In the genomic region with DNA sequence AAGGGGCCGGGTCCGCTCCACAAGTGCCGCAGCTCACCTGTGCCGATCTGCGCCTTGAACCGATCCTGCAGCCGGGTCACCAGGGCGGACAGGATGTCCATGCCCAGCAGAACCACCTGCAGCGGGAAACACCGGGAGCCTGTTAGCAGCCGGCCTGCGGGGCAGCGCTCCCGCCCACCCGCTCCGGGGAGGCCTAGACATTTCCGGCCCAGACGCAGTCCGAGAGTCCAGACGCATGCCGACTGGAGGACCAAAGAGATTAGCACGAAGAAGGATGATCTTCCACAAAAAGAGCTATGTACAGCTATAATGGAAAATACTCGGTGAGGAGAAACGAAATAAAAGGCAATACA, we compare ENCODE assay signal across 9 cellular contexts. TPM values are rescaled to one million over a fixed set of nuclear protein-coding genes. Genes with fewer than 3 reads are reported as not detected.
DNase-seq lines count a peak whose midpoint lies in the region; ATAC-seq, FAIRE-seq and TF ChIP-seq lines count a peak whose summit lies in the region.
"Had no signal": no experiment of that assay in that cellular context is flagged by ENCODE, and none has a peak within 500 bp of the region (broad histone marks: within the 10 kb centered on the region; RNA-seq: fewer than 3 reads in every experiment).

No MANE protein-coding gene starts in this region.

- no peaks in the 10 kb centered on the region for H3K27me3 ChIP-seq in HAP-1 (ENCODE audit: low read depth)
- no peaks in the 10 kb centered on the region for H3K27me3 ChIP-seq in pancreas

- 0 to 1% methylated on average over 23 to 24 of the region's 24 CpGs for WGBS in pancreas, 2 donors

- H3K4me3 ChIP-seq in HAP-1 (peak overlapping the region; percentile 47), LNCaP clone FGC (ENCODE audit: low read depth, low read length) (peak overlapping the region; percentile 77), pancreas (peak overlapping the region; percentile 53 to 86 (median 76))

- peaks cover 14% of the 10 kb centered on the region for H3K36me3 ChIP-seq in HAP-1 (replicated peaks)
- H3K36me3 ChIP-seq in pancreas, result peaks cover 0 to 6% (median 0%) of the 10 kb centered on the region in 3 donors

- peaks cover 46% of the 10 kb centered on the region for H3K4me1 Mint-ChIP-seq in activated T-cell treated with anti-CD3 and anti-CD28 coated beads, Interleukin-2, amount 50 U/mL, for 4 hours (ENCODE audit: low read depth)
- peaks cover 61% of the 10 kb centered on the region for H3K4me1 Mint-ChIP-seq in activated T-cell treated with anti-CD3 and anti-CD28 coated beads, Interleukin-2, amount 50 U/mL, for 72 hours (ENCODE audit: low read depth)
- peaks cover 46% of the 10 kb centered on the region for H3K4me1 Mint-ChIP-seq in glutamatergic neuron (ENCODE audit: low read depth, unreplicated experiment)

- in situ Hi-C loops in HAP-1 (cut with MboI; ENCODE audit: low sequenced_read_pairs), result loop anchor here (25.0 kb wide), 1 partner anchor 182 kb away; no protein-coding TSS in a partner anchor

- peak overlapping the region; percentile 98 to 99 (median 98) for H3K27ac ChIP-seq in pancreas

- no peaks in the 10 kb centered on the region for H3K9me3 Mint-ChIP-seq in activated T-cell treated with anti-CD3 and anti-CD28 coated beads, Interleukin-2, amount 50 U/mL, for 4 hours
- H3K9me3 Mint-ChIP-seq in activated T-cell treated with anti-CD3 and anti-CD28 coated beads, Interleukin-2, amount 50 U/mL, for 72 hours, result no peaks in the 10 kb centered on the region
- peaks cover 21% of the 10 kb centered on the region for H3K9me3 Mint-ChIP-seq in glutamatergic neuron (ENCODE audit: unreplicated experiment)

- no peak for DNase-seq in activated T-cell treated with anti-CD3 and anti-CD28 coated beads, Interleukin-2, amount 50 U/mL, for 4 hours
- DNase-seq in activated T-cell treated with anti-CD3 and anti-CD28 coated beads, Interleukin-2, amount 50 U/mL, for 48 hours, result no peak
- DNase-seq in HAP-1 (ENCODE audit: low spot score in 2 of 2) (peak in 1 of 2 experiments; percentile 83), LNCaP clone FGC (ENCODE audit: low read depth) (peak; percentile 19), glutamatergic neuron (peak; percentile 76), pancreas (peak in 5 of 6 donors; percentile 70 to 81 (median 74)), medulla oblongata (ENCODE audit: extremely low spot score) (no peak)
- DNase-seq in activated T-cell treated with anti-CD3 and anti-CD28 coated beads, Interleukin-2, amount 50 U/mL, for 72 hours, result peak; percentile 72 to 78

- intact Hi-C loops in pancreas (cut with DNase I), result loop anchor here in 1 of 3 donors (10.0 kb wide), 1 partner anchor 185 kb away; no protein-coding TSS in a partner anchor

- peak; percentile 19 to 25 for ATAC-seq in activated T-cell treated with anti-CD3 and anti-CD28 coated beads, Interleukin-2, amount 50 U/mL, for 4 hours
- peak; percentile 43 to 47 for ATAC-seq in activated T-cell treated with anti-CD3 and anti-CD28 coated beads, Interleukin-2, amount 50 U/mL, for 72 hours (replicated peaks in 1 of 2)
- peak; percentile 59 to 74 (median 66) for ATAC-seq in pancreas

- peak overlapping the region; percentile 98 for H3K4me3 Mint-ChIP-seq in activated T-cell treated with anti-CD3 and anti-CD28 coated beads, Interleukin-2, amount 50 U/mL, for 4 hours
- H3K4me3 Mint-ChIP-seq in activated T-cell treated with anti-CD3 and anti-CD28 coated beads, Interleukin-2, amount 50 U/mL, for 72 hours, result peak overlapping the region; percentile 87 to 89
- peak overlapping the region; percentile 93 for H3K4me3 Mint-ChIP-seq in glutamatergic neuron (ENCODE audit: unreplicated experiment)

- TF ChIP-seq CTCF in LNCaP clone FGC (IDR thresholded peaks at IDR 0.05; ENCODE audit: control insufficient read depth, extremely low read depth, insufficient read depth), result no peak
- no peak for TF ChIP-seq CTCF in glutamatergic neuron (IDR thresholded peaks at IDR 0.05; ENCODE audit: partially characterized antibody, unreplicated experiment)
- no peak for TF ChIP-seq CTCF in pancreas (IDR thresholded peaks at IDR 0.05)

- H3K4me1 ChIP-seq in HAP-1 (peaks cover 22% of the 10 kb centered on the region), pancreas (peaks cover 6 to 37% (median 17%) of the 10 kb centered on the region in 3 donors)

- no peaks in the 10 kb centered on the region for H3K9me3 ChIP-seq in HAP-1
- H3K9me3 ChIP-seq in pancreas, result no peaks in the 10 kb centered on the region

- H3K27ac Mint-ChIP-seq in activated T-cell treated with anti-CD3 and anti-CD28 coated beads, Interleukin-2, amount 50 U/mL, for 72 hours, result peak overlapping the region; percentile 94
- peak overlapping the region; percentile 89 for H3K27ac Mint-ChIP-seq in glutamatergic neuron (ENCODE audit: unreplicated experiment)

- FAIRE-seq in pancreas (lab: Jason Lieb, UNC), result no peak

- no peaks in the 10 kb centered on the region for H3K27me3 Mint-ChIP-seq in activated T-cell treated with anti-CD3 and anti-CD28 coated beads, Interleukin-2, amount 50 U/mL, for 4 hours (ENCODE audit: low read depth)
- no peaks in the 10 kb centered on the region for H3K27me3 Mint-ChIP-seq in activated T-cell treated with anti-CD3 and anti-CD28 coated beads, Interleukin-2, amount 50 U/mL, for 72 hours (ENCODE audit: low read depth)
- peaks cover 4% of the 10 kb centered on the region for H3K27me3 Mint-ChIP-seq in glutamatergic neuron (ENCODE audit: unreplicated experiment)

- H3K36me3 Mint-ChIP-seq in activated T-cell treated with anti-CD3 and anti-CD28 coated beads, Interleukin-2, amount 50 U/mL, for 4 hours (ENCODE audit: insufficient read depth), result peaks cover 12% of the 10 kb centered on the region
- H3K36me3 Mint-ChIP-seq in activated T-cell treated with anti-CD3 and anti-CD28 coated beads, Interleukin-2, amount 50 U/mL, for 72 hours (ENCODE audit: insufficient read depth in 2 of 2), result peaks cover 11 to 14% of the 10 kb centered on the region in 2 donors
- H3K36me3 Mint-ChIP-seq in glutamatergic neuron (ENCODE audit: unreplicated experiment), result no peaks in the 10 kb centered on the region

RNA-seq across cellular contexts. Expression of a gene that starts 0.5 kb away (rescaled TPM):
- total RNA-seq in activated T-cell treated with anti-CD3 and anti-CD28 coated beads, Interleukin-2, amount 50 U/mL, for 4 hours, result not detected
- total RNA-seq in activated T-cell treated with anti-CD3 and anti-CD28 coated beads, Interleukin-2, amount 50 U/mL, for 72 hours, result not detected
- total RNA-seq in glutamatergic neuron (ENCODE audit: unreplicated experiment) (not detected), pancreas (1 to 10 TPM in 1 of 6 donors, not detected in 5; 6.6 TPM)
- polyA plus RNA-seq in pancreas, result not detected
- total RNA-seq: NCI-H460 had no signal

Comparison
In these comparisons a context has a peak if more than half of its experiments do, and no peak if none do; other contexts are left out.
1. DNase-seq: peak in LNCaP clone FGC (single experiment), activated T-cell treated with anti-CD3 and anti-CD28 coated beads, Interleukin-2, amount 50 U/mL, for 72 hours (2 of 2), glutamatergic neuron (single experiment) and pancreas (5 of 6); none in activated T-cell treated with anti-CD3 and anti-CD28 coated beads, Interleukin-2, amount 50 U/mL, for 4 hours (single experiment), activated T-cell treated with anti-CD3 and anti-CD28 coated beads, Interleukin-2, amount 50 U/mL, for 48 hours (0 of 2) and medulla oblongata (single experiment).
2. Peak in every context shown above with its lines, with median percentiles within 50 percentile points of each other: ATAC-seq, H3K4me3 Mint-ChIP-seq and H3K4me3 ChIP-seq.